ENCODE assay signal across 1 cellular context in the genomic region with DNA sequence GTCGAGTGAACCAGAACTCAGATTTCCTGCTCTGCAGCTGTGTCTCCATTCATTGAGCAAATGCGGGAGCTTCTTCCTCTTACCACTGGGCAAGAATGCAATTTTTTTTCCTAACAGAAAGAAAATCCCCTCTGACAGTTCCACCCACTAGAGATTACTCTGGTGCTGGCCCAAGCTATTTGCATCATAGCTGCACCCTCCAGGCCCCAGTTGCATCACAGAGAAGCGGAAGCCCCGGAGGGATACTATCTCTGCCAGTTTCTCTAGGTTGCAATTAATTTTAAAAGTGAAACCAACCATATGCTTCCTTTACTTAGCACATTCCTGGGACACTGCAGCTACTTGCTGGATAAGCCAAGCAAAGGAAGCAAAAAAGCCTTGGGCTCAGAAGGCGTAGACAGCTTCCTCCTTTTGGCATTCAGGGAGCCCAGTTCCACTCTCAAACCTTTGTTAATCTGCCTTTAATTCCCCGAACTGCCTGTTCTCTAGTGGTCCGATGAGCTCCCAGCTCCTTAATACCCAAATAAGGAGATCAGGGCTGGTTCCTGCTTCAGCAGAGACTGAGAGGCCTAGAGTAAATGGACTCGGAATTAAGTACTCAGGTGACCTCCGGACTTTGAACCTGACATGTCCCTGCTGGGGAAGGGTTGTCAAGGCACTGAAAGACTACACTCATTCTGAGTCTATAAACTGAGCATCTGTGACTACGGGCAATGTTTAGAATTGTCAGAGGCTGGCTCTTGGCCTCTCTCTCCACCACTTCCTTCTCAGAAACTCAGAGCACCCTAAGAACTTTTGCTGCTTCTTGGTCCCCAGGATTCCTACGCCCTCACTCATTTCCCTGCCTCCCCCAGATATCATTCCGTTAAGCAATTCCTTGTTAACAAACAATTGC.
TF ChIP-seq lines count a peak whose summit lies in the region.

No MANE protein-coding gene starts in this region.

TF ChIP-seq in HepG2, 621 proteins besides CTCF, POLR2A, EP300 and RAD21 (continued from another document and continues in another):
- TF ChIP-seq KDM4B (CRISPR knock-in tag; IDR thresholded peaks at IDR 0.05) (no peak), ERF (CRISPR knock-in tag; IDR thresholded peaks at IDR 0.05) (0 out of 2 replicates have a peak, but pooled peaks have one; percentile 43), CEBPG (CRISPR knock-in tag; IDR thresholded peaks at IDR 0.05) (peak; percentile 62), ZMYM4 (CRISPR knock-in tag; IDR thresholded peaks at IDR 0.05) (peak; percentile 83), ZC3H13 (CRISPR knock-in tag; IDR thresholded peaks at IDR 0.05) (no peak), ZNF350 (CRISPR knock-in tag; IDR thresholded peaks at IDR 0.05; ENCODE audit: borderline replicate concordance, low read depth) (0 out of 2 replicates have a peak, but pooled peaks have one; percentile 50), ZNF75D (CRISPR knock-in tag; IDR thresholded peaks at IDR 0.05; ENCODE audit: borderline replicate concordance) (no peak), KDM6A (CRISPR knock-in tag; IDR thresholded peaks at IDR 0.05; ENCODE audit: low read depth) (peak; percentile 78; the same call in 1 of the 2 replicates), RCOR2 (CRISPR knock-in tag; IDR thresholded peaks at IDR 0.05) (peak; percentile 61; the same call in 1 of the 2 replicates), ZFX (CRISPR knock-in tag; IDR thresholded peaks at IDR 0.05; ENCODE audit: low read depth) (peak; percentile 80), RARA (CRISPR knock-in tag; IDR thresholded peaks at IDR 0.05) (peak; percentile 54; the same call in 1 of the 2 replicates), ZNF792 (CRISPR knock-in tag; IDR thresholded peaks at IDR 0.05) (0 out of 2 replicates have a peak, but pooled peaks have one; percentile 26), NAIF1 (CRISPR knock-in tag; IDR thresholded peaks at IDR 0.05; ENCODE audit: borderline replicate concordance) (0 out of 2 replicates have a peak, but pooled peaks have one; percentile 41), FOXK1 (CRISPR knock-in tag; IDR thresholded peaks at IDR 0.05; ENCODE audit: borderline replicate concordance, low read depth) (peak; percentile 28; the same call in 1 of the 2 replicates), ZNF607 (CRISPR knock-in tag; IDR thresholded peaks at IDR 0.05; ENCODE audit: borderline replicate concordance) (no peak; the same call in 1 of the 2 replicates), ZNF614 (CRISPR knock-in tag; IDR thresholded peaks at IDR 0.05; ENCODE audit: borderline replicate concordance) (peak; percentile 73; the same call in 1 of the 2 replicates), STAG1 (CRISPR knock-in tag; IDR thresholded peaks at IDR 0.05) (no peak), ZNF878 (CRISPR knock-in tag; IDR thresholded peaks at IDR 0.05) (no peak), RXRB (CRISPR knock-in tag; IDR thresholded peaks at IDR 0.05; ENCODE audit: borderline replicate concordance) (peak; percentile 89), ZNF232 (CRISPR knock-in tag; IDR thresholded peaks at IDR 0.05; ENCODE audit: borderline replicate concordance) (no peak), MBNL3 (CRISPR knock-in tag; conservative IDR thresholded peaks at IDR 0.05) (no peak), ZNF644 (CRISPR knock-in tag; IDR thresholded peaks at IDR 0.05; ENCODE audit: low read depth) (peak; percentile 69; the same call in 1 of the 2 replicates), SOX13 (IDR thresholded peaks at IDR 0.05) (no peak), SOX13 (CRISPR knock-in tag; conservative IDR thresholded peaks at IDR 0.05 in 1 of 2, IDR thresholded peaks at IDR 0.05 in 1 of 2) (peak in 1 of 2 experiments; percentile 72; a peak in 2 of 4 replicates), POLR2G (IDR thresholded peaks at IDR 0.05; ENCODE audit: low read depth, low read length) (peak; percentile 53; the same call in 1 of the 2 replicates), KLF13 (CRISPR knock-in tag; IDR thresholded peaks at IDR 0.05) (no peak), ZBTB8A (CRISPR knock-in tag; IDR thresholded peaks at IDR 0.05; ENCODE audit: borderline replicate concordance, low read depth) (no peak), ZNF44 (CRISPR knock-in tag; IDR thresholded peaks at IDR 0.05) (0 out of 2 replicates have a peak, but pooled peaks have one; percentile 25), SMC3 (IDR thresholded peaks at IDR 0.05; ENCODE audit: low read length) (peak; percentile 27; the same call in 1 of the 2 replicates), U2AF2 (IDR thresholded peaks at IDR 0.05; ENCODE audit: low read depth, low read length) (no peak), NCOA2 (CRISPR knock-in tag; IDR thresholded peaks at IDR 0.05) (peak; percentile 71), HNF4G (IDR thresholded peaks at IDR 0.05; ENCODE audit: borderline replicate concordance, low read depth, low read length) (peak; percentile 95), HNF4G (CRISPR knock-in tag; IDR thresholded peaks at IDR 0.05; ENCODE audit: borderline replicate concordance, low read depth) (peak; percentile 90), BHLHE40 (IDR thresholded peaks at IDR 0.05; ENCODE audit: low read length) (peak; percentile 59), GATAD2A (CRISPR knock-in tag; IDR thresholded peaks at IDR 0.05) (peak; percentile 88), XRCC5 (optimal IDR thresholded peaks at IDR 0.05; ENCODE audit: low read length) (peak; percentile 35), HNF4A (CRISPR knock-in tag; IDR thresholded peaks at IDR 0.05) (peak; percentile 98), REPIN1 (CRISPR knock-in tag; IDR thresholded peaks at IDR 0.05; ENCODE audit: borderline replicate concordance, low read depth) (0 out of 2 replicates have a peak, but pooled peaks have one; percentile 69), AGO2 (optimal IDR thresholded peaks at IDR 0.05; ENCODE audit: low read depth, low read length) (no peak), GLI4 (CRISPR knock-in tag; IDR thresholded peaks at IDR 0.05; ENCODE audit: borderline replicate concordance) (no peak), HOXA5 (CRISPR knock-in tag; IDR thresholded peaks at IDR 0.05) (0 out of 2 replicates have a peak, but pooled peaks have one; percentile 62), ELF3 (CRISPR knock-in tag; IDR thresholded peaks at IDR 0.05) (peak; percentile 83), RBM22 (optimal IDR thresholded peaks at IDR 0.05; ENCODE audit: low read length) (no peak), ZNF501 (CRISPR knock-in tag; IDR thresholded peaks at IDR 0.05) (peak; percentile 16; the same call in 1 of the 2 replicates), LCORL (IDR thresholded peaks at IDR 0.05) (no peak), LCORL (CRISPR knock-in tag; IDR thresholded peaks at IDR 0.05) (no peak)
- TF ChIP-seq, protein P1, sequence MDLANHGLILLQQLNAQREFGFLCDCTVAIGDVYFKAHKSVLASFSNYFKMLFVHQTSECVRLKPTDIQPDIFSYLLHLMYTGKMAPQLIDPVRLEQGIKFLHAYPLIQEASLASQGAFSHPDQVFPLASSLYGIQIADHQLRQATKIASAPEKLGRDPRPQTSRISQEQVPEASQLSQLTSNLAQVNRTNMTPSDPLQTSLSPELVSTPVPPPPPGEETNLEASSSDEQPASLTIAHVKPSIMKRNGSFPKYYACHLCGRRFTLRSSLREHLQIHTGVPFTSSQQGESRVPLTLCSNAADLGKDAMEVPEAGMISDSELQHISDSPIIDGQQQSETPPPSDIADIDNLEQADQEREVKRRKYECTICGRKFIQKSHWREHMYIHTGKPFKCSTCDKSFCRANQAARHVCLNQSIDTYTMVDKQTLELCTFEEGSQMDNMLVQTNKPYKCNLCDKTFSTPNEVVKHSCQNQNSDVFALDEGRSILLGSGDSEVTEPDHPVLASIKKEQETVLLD (CRISPR knock-in tag; IDR thresholded peaks at IDR 0.05; ENCODE audit: low read depth): no peak
- TF ChIP-seq, protein P2, sequence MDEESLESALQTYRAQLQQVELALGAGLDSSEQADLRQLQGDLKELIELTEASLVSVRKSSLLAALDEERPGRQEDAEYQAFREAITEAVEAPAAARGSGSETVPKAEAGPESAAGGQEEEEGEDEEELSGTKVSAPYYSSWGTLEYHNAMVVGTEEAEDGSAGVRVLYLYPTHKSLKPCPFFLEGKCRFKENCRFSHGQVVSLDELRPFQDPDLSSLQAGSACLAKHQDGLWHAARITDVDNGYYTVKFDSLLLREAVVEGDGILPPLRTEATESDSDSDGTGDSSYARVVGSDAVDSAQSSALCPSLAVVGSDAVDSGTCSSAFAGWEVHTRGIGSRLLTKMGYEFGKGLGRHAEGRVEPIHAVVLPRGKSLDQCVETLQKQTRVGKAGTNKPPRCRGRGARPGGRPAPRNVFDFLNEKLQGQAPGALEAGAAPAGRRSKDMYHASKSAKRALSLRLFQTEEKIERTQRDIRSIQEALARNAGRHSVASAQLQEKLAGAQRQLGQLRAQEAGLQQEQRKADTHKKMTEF (CRISPR knock-in tag; IDR thresholded peaks at IDR 0.05): peak; percentile 62
- TF ChIP-seq, protein P3, sequence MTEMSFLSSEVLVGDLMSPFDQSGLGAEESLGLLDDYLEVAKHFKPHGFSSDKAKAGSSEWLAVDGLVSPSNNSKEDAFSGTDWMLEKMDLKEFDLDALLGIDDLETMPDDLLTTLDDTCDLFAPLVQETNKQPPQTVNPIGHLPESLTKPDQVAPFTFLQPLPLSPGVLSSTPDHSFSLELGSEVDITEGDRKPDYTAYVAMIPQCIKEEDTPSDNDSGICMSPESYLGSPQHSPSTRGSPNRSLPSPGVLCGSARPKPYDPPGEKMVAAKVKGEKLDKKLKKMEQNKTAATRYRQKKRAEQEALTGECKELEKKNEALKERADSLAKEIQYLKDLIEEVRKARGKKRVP (CRISPR knock-in tag; IDR thresholded peaks at IDR 0.05): peak in 1 of 2 experiments; percentile 39; a peak in 1 of 4 replicates
- TF ChIP-seq, protein P4, sequence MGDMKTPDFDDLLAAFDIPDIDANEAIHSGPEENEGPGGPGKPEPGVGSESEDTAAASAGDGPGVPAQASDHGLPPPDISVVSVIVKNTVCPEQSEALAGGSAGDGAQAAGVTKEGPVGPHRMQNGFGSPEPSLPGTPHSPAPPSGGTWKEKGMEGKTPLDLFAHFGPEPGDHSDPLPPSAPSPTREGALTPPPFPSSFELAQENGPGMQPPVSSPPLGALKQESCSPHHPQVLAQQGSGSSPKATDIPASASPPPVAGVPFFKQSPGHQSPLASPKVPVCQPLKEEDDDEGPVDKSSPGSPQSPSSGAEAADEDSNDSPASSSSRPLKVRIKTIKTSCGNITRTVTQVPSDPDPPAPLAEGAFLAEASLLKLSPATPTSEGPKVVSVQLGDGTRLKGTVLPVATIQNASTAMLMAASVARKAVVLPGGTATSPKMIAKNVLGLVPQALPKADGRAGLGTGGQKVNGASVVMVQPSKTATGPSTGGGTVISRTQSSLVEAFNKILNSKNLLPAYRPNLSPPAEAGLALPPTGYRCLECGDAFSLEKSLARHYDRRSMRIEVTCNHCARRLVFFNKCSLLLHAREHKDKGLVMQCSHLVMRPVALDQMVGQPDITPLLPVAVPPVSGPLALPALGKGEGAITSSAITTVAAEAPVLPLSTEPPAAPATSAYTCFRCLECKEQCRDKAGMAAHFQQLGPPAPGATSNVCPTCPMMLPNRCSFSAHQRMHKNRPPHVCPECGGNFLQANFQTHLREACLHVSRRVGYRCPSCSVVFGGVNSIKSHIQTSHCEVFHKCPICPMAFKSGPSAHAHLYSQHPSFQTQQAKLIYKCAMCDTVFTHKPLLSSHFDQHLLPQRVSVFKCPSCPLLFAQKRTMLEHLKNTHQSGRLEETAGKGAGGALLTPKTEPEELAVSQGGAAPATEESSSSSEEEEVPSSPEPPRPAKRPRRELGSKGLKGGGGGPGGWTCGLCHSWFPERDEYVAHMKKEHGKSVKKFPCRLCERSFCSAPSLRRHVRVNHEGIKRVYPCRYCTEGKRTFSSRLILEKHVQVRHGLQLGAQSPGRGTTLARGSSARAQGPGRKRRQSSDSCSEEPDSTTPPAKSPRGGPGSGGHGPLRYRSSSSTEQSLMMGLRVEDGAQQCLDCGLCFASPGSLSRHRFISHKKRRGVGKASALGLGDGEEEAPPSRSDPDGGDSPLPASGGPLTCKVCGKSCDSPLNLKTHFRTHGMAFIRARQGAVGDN (CRISPR knock-in tag; IDR thresholded peaks at IDR 0.05): no peak
- TF ChIP-seq, protein P5, sequence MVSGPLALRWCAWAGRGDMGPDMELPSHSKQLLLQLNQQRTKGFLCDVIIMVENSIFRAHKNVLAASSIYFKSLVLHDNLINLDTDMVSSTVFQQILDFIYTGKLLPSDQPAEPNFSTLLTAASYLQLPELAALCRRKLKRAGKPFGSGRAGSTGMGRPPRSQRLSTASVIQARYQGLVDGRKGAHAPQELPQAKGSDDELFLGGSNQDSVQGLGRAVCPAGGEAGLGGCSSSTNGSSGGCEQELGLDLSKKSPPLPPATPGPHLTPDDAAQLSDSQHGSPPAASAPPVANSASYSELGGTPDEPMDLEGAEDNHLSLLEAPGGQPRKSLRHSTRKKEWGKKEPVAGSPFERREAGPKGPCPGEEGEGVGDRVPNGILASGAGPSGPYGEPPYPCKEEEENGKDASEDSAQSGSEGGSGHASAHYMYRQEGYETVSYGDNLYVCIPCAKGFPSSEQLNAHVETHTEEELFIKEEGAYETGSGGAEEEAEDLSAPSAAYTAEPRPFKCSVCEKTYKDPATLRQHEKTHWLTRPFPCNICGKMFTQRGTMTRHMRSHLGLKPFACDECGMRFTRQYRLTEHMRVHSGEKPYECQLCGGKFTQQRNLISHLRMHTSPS (CRISPR knock-in tag; IDR thresholded peaks at IDR 0.05; ENCODE audit: low read depth): no peak
- TF ChIP-seq, protein P6, sequence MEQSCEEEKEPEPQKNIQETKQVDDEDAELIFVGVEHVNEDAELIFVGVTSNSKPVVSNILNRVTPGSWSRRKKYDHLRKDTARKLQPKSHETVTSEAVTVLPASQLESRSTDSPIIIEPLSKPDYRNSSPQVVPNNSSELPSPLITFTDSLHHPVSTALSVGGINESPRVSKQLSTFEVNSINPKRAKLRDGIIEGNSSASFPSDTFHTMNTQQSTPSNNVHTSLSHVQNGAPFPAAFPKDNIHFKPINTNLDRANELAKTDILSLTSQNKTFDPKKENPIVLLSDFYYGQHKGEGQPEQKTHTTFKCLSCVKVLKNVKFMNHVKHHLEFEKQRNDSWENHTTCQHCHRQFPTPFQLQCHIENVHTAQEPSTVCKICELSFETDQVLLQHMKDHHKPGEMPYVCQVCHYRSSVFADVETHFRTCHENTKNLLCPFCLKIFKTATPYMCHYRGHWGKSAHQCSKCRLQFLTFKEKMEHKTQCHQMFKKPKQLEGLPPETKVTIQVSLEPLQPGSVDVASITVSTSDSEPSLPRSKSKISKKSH (CRISPR knock-in tag; IDR thresholded peaks at IDR 0.05; ENCODE audit: borderline replicate concordance): no peak
- TF ChIP-seq, protein P7, sequence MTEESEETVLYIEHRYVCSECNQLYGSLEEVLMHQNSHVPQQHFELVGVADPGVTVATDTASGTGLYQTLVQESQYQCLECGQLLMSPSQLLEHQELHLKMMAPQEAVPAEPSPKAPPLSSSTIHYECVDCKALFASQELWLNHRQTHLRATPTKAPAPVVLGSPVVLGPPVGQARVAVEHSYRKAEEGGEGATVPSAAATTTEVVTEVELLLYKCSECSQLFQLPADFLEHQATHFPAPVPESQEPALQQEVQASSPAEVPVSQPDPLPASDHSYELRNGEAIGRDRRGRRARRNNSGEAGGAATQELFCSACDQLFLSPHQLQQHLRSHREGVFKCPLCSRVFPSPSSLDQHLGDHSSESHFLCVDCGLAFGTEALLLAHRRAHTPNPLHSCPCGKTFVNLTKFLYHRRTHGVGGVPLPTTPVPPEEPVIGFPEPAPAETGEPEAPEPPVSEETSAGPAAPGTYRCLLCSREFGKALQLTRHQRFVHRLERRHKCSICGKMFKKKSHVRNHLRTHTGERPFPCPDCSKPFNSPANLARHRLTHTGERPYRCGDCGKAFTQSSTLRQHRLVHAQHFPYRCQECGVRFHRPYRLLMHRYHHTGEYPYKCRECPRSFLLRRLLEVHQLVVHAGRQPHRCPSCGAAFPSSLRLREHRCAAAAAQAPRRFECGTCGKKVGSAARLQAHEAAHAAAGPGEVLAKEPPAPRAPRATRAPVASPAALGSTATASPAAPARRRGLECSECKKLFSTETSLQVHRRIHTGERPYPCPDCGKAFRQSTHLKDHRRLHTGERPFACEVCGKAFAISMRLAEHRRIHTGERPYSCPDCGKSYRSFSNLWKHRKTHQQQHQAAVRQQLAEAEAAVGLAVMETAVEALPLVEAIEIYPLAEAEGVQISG (CRISPR knock-in tag; IDR thresholded peaks at IDR 0.05): 0 out of 2 replicates have a peak, but pooled peaks have one; percentile 26
